In genomic region chr6:56671160-56671559, GRCh38 we compare ENCODE assay signal across 15 cellular contexts. TPM values are rescaled to one million over a fixed set of nuclear protein-coding genes. Genes with fewer than 3 reads are reported as not detected.
DNase-seq lines count a peak whose midpoint lies in the region; ATAC-seq and TF ChIP-seq lines count a peak whose summit lies in the region.
"Had no signal": no experiment of that assay in that cellular context is flagged by ENCODE, and none has a peak within 500 bp of the region (broad histone marks: within the 10 kb centered on the region; RNA-seq: fewer than 3 reads in every experiment).

No MANE protein-coding gene starts in this region.

- H3K9me3 ChIP-seq in skeletal muscle tissue (ENCODE audit: control insufficient read depth in 3 of 3, low read length in 3 of 3), result no peaks in the 10 kb centered on the region
- H3K9me3 ChIP-seq: BLaER1 treated with 17β-estradiol and CSF1 and Interleukin-3, amounts not matched to agents 10 nM and 100 nM; pancreas had no signal

- ATAC-seq in HG02981 (IDR thresholded peaks at IDR 0.05; ENCODE audit: unreplicated experiment), result no peak
- ATAC-seq: activated naive CD8-positive, alpha-beta T cell treated with anti-CD3 and anti-CD28 coated beads, Interleukin-2, amount 50 U/mL, for 24 hours; effector memory CD8-positive, alpha-beta T cell; HCT116 had no signal

- TF ChIP-seq CTCF in GM13977 (IDR thresholded peaks at IDR 0.05; ENCODE audit: extremely low read depth, insufficient read depth, missing control alignments) (peak; percentile 22), epithelial cell of esophagus (IDR thresholded peaks at IDR 0.05; ENCODE audit: insufficient read depth, low read depth, low read length, missing control alignments) (peak; percentile 38)

- H3K9ac ChIP-seq in skeletal muscle tissue (ENCODE audit: low read depth in 1 of 3, low read length in 3 of 3), result no peak overlapping the region

- H3K4me3 ChIP-seq in epithelial cell of esophagus (ENCODE audit: low read length) (no peak overlapping the region), skeletal muscle tissue (ENCODE audit: low read length in 3 of 3) (peak overlapping the region in 1 of 3 donors; percentile 24)
- H3K4me3 ChIP-seq: BLaER1 treated with 17β-estradiol and CSF1 and Interleukin-3, amounts not matched to agents 10 nM and 100 nM; pancreas had no signal

- peak overlapping the region; percentile 95 for H3K27ac ChIP-seq in skeletal muscle tissue (ENCODE audit: low read depth, low read length)

- DNase-seq in GM13977 (ENCODE audit: low spot score) (no peak), OCI-M1 (lab: John Stamatoyannopoulos, UW) (peak; percentile 39), epithelial cell of esophagus (ENCODE audit: low read depth) (peak; percentile 59), glomerular visceral epithelial cell (ENCODE audit: extremely low spot score) (no peak), iPS-NIHi11 (ENCODE audit: low spot score) (no peak)
- no peak for DNase-seq in activated CD8-positive, alpha-beta memory T cell treated with anti-CD3 and anti-CD28 coated beads, Interleukin-2, amount 50 U/mL, for 48 hours
- DNase-seq: activated naive CD8-positive, alpha-beta T cell treated with anti-CD3 and anti-CD28 coated beads, Interleukin-2, amount 50 U/mL, for 24 hours; effector memory CD8-positive, alpha-beta T cell; NCI-H187 treated with DMSO at 0.1 percent for 48 hours; pancreas; stimulated activated CD4-positive, alpha-beta T cell treated with anti-CD3 and anti-CD28 coated beads, Interleukin-2, amount 100 ng/mL, for 24 hours had no signal

- in situ Hi-C loops in GM13977 (cut with MboI; ENCODE audit: low pct_unique_long_range_greater_than_20kb, low sequenced_read_pairs, unreplicated experiment), result no loop called here

- no peaks in the 10 kb centered on the region for H3K27me3 ChIP-seq in skeletal muscle tissue (ENCODE audit: control insufficient read depth in 3 of 3, insufficient read depth in 3 of 3, low read length in 3 of 3)
- H3K27me3 ChIP-seq: BLaER1 treated with 17β-estradiol and CSF1 and Interleukin-3, amounts not matched to agents 10 nM and 100 nM; pancreas had no signal

- H3K4me1 ChIP-seq in skeletal muscle tissue (ENCODE audit: control insufficient read depth in 3 of 3, insufficient read depth in 3 of 3, low read length in 3 of 3), result peaks cover 21 to 27% (median 25%) of the 10 kb centered on the region in 3 donors
- H3K4me1 ChIP-seq: pancreas had no signal

- peaks cover 0 to 2% (median 0%) of the 10 kb centered on the region in 3 donors for H3K36me3 ChIP-seq in skeletal muscle tissue (ENCODE audit: control insufficient read depth in 3 of 3, insufficient read depth in 3 of 3, low read length in 3 of 3)
- H3K36me3 ChIP-seq: pancreas had no signal

RNA-seq across cellular contexts. Expression of gene DST, which starts 28.5 kb away (rescaled TPM):
- 183 TPM for total RNA-seq in skeletal muscle tissue

Comparison
In these comparisons a context has a peak if more than half of its experiments do, and no peak if none do; other contexts are left out.
1. DNase-seq: peak in OCI-M1 (single experiment) and epithelial cell of esophagus (single experiment); none in GM13977 (single experiment), glomerular visceral epithelial cell (single experiment), iPS-NIHi11 (single experiment) and activated CD8-positive, alpha-beta memory T cell treated with anti-CD3 and anti-CD28 coated beads, Interleukin-2, amount 50 U/mL, for 48 hours (single experiment).